Comparison of ENCODE assay signal across 8 cellular contexts in genomic region chr19:18895828-18896341, GRCh38. TPM values are rescaled to one million over a fixed set of nuclear protein-coding genes. Genes with fewer than 3 reads are reported as not detected.
A peak's percentile ranks its signal among the peaks of the same experiment; 100 is the strongest.
DNase-seq lines count a peak whose midpoint lies in the region; TF ChIP-seq lines count a peak whose summit lies in the region.

CERS1 (minus strand) TSS chr19:18896158; CDS start chr19:18896072, 86 bp downstream.

- H3K9me3 ChIP-seq in AG04450 (ENCODE audit: control insufficient read depth, insufficient read depth, low read length) (peaks cover 1% of the 10 kb centered on the region; the same call in 1 of the 2 replicates), HEK293 (ENCODE audit: control insufficient read depth, insufficient read depth, low read depth, low read length) (no peaks in the 10 kb centered on the region), adipocyte (ENCODE audit: control insufficient read depth, low read length) (no peaks in the 10 kb centered on the region), iPS-20b (ENCODE audit: insufficient read depth, low read depth, low read length) (no peaks in the 10 kb centered on the region)

- POLR2A ChIA-PET in AG04450 (lab: Yijun Ruan, JAX) (interaction anchor here (1.3 kb wide), 1 partner anchor 23 kb away, joined by 5 read pairs; the partner anchor contains the start of genes COPE and DDX49), HEK293 (lab: Yijun Ruan, JAX) (interaction anchor here (1.5 kb wide), 1 partner anchor 23 kb away, joined by 6 read pairs; the partner anchor contains the start of genes COPE and DDX49)

- peak within 1 kb of the TSS; percentile 55 for H3K4me3 ChIP-seq in AG04450 (ENCODE audit: low read depth, low read length)
- H3K4me3 ChIP-seq in HEK293 (ENCODE audit: low read depth, low read length) = peak within 1 kb of the TSS; percentile 50
- H3K4me3 ChIP-seq in adipocyte (ENCODE audit: low read length) = peak within 1 kb of the TSS; percentile 64
- peak within 1 kb of the TSS; percentile 71; the same call in 1 of the 2 replicates for H3K4me3 ChIP-seq in iPS-20b (ENCODE audit: low read length)

- H3K36me3 ChIP-seq in HEK293 (ENCODE audit: control insufficient read depth in 2 of 2, insufficient read depth in 1 of 2, low read length in 2 of 2) (peaks cover 0 to 32% of the 10 kb centered on the region in 2 experiments; a peak in 2 of 3 replicates), adipocyte (ENCODE audit: control insufficient read depth, insufficient read depth, low read length, severe bottlenecking) (peaks cover 14% of the 10 kb centered on the region), iPS-20b (ENCODE audit: insufficient read depth, low read depth, low read length) (no peaks in the 10 kb centered on the region)

- H3K27ac ChIP-seq in AG04450 (ENCODE audit: low read depth, low read length) (no peak within 1 kb of the TSS), HEK293 (ENCODE audit: extremely low read depth, low read depth, low read length) (peak within 1 kb of the TSS; percentile 69; the same call in 1 of the 2 replicates), iPS-20b (ENCODE audit: low read length) (no peak within 1 kb of the TSS), substantia nigra (ENCODE audit: low read depth, low read length, poor library complexity, severe bottlenecking) (peak within 1 kb of the TSS; percentile 100)

- H3K27me3 ChIP-seq in AG04450 (ENCODE audit: control insufficient read depth, insufficient read depth, low read length) = peaks cover 23% of the 10 kb centered on the region
- peaks cover 12% of the 10 kb centered on the region for H3K27me3 ChIP-seq in adipocyte (replicated peaks; ENCODE audit: control insufficient read depth, insufficient read depth, low read length)
- H3K27me3 ChIP-seq in iPS-20b (ENCODE audit: insufficient read depth, low read length) = peaks cover 27% of the 10 kb centered on the region

- peak within 1 kb of the TSS; percentile 20 for H3K9ac ChIP-seq in adipocyte (ENCODE audit: low read length)
- peak within 1 kb of the TSS; percentile 32; the same call in 1 of the 2 replicates for H3K9ac ChIP-seq in iPS-20b (ENCODE audit: low read depth, low read length)

- DNase-seq in AG04450 (ENCODE audit: low read depth, low spot score) = no peak
- DNase-seq in adipocyte (ENCODE audit: low read depth) = peak; percentile 63
- DNase-seq in substantia nigra (lab: John Stamatoyannopoulos, UW) = peak in 37 of 49 donors; percentile 20 to 81 (median 49)
- DNase-seq in HCEC 1CT = no peak
- no peak for DNase-seq in cerebellar nuclear complex (lab: John Stamatoyannopoulos, UW)
- no peak for DNase-seq in SKM-1 treated with dmso at 0.1 percent for 144 hours (lab: John Stamatoyannopoulos, UW; ENCODE audit: unreplicated experiment)

- TF ChIP-seq CTCF in AG04450 (IDR thresholded peaks at IDR 0.05; ENCODE audit: low read depth, low read length) = no peak
- no peak for TF ChIP-seq CTCF in HEK293 (tag by site-specific recombination; IDR thresholded peaks at IDR 0.05)

- no peaks in the 10 kb centered on the region; the same call in 1 of the 2 replicates for H3K4me1 ChIP-seq in HEK293 (ENCODE audit: control insufficient read depth, insufficient read depth, low read length)
- H3K4me1 ChIP-seq in adipocyte (ENCODE audit: control insufficient read depth, insufficient read depth, low read length) = no peaks in the 10 kb centered on the region
- no peaks in the 10 kb centered on the region; the same call in 1 of the 2 replicates for H3K4me1 ChIP-seq in iPS-20b (ENCODE audit: insufficient read depth, low read length)

- CTCF ChIA-PET in AG04450 (lab: Charles Lee) = no interaction called here
- CTCF ChIA-PET in HEK293 (lab: Yijun Ruan, JAX) = interaction anchor here (0.7 to 2.3 kb wide), 2 partner anchors 9 to 91 kb away, joined by 3 to 13 read pairs; no protein-coding TSS in a partner anchor

TF ChIP-seq in HEK293, 187 proteins besides CTCF, POLR2A, EP300 and RAD21 (continues in another document):
- no peak for TF ChIP-seq REPIN1 (tag by site-specific recombination; IDR thresholded peaks at IDR 0.05; ENCODE audit: low read depth)
- TF ChIP-seq ZBTB1 (tag by site-specific recombination; IDR thresholded peaks at IDR 0.05) = no peak
- TF ChIP-seq ZNF747 (tag by site-specific recombination; IDR thresholded peaks at IDR 0.05) = no peak
- no peak for TF ChIP-seq BCL11B (tag by site-specific recombination; IDR thresholded peaks at IDR 0.05; ENCODE audit: low read depth)
- no peak for TF ChIP-seq ZNF37A (tag by site-specific recombination; IDR thresholded peaks at IDR 0.05)
- no peak for TF ChIP-seq ZNF843 (tag by site-specific recombination; IDR thresholded peaks at IDR 0.05)
- no peak for TF ChIP-seq ZBTB11 (tag by site-specific recombination; conservative IDR thresholded peaks at IDR 0.05; ENCODE audit: low read depth)
- no peak for TF ChIP-seq ZSCAN4 (tag by site-specific recombination; IDR thresholded peaks at IDR 0.05)
- no peak for TF ChIP-seq ZNF366 (tag by site-specific recombination; conservative IDR thresholded peaks at IDR 0.05)
- no peak for TF ChIP-seq ZNF48 (tag by site-specific recombination; IDR thresholded peaks at IDR 0.05)
- no peak for TF ChIP-seq PRDM2 (tag by site-specific recombination; IDR thresholded peaks at IDR 0.05; ENCODE audit: borderline replicate concordance)

RNA-seq across cellular contexts. Expression of gene CERS1, which starts in this region (rescaled TPM):
- polyA plus RNA-seq in AG04450 (2011; rRNA removed) = 1.8 and 2.0 TPM in 2 replicates
- 2.1 and 2.9 TPM in 2 replicates for polyA minus RNA-seq in AG04450 (2011; rRNA and poly(A)+ RNA removed)

Comparison
In these comparisons a context has a peak if more than half of its experiments do, and no peak if none do; other contexts are left out.
1. DNase-seq: peak in adipocyte (single experiment) and substantia nigra (37 of 49); none in AG04450 (single experiment), HCEC 1CT (single experiment), cerebellar nuclear complex (0 of 2) and SKM-1 treated with dmso at 0.1 percent for 144 hours (single experiment).
2. H3K27ac ChIP-seq: peak in HEK293 (single experiment) and substantia nigra (single experiment); none in AG04450 (single experiment) and iPS-20b (single experiment).
3. Peak in every context shown above with its lines, with median percentiles within 50 percentile points of each other: H3K4me3 ChIP-seq.